Comparison of ENCODE assay signal across 9 cellular contexts in genomic region chr17:32755045-32755805, GRCh38.
DNase-seq lines count a peak whose midpoint lies in the region; ATAC-seq and TF ChIP-seq lines count a peak whose summit lies in the region.
"Had no signal": no experiment of that assay in that cellular context is flagged by ENCODE, and none has a peak within 500 bp of the region (broad histone marks: within the 10 kb centered on the region; RNA-seq: fewer than 3 reads in every experiment).

No MANE protein-coding gene starts in this region.

- H3K9me2 ChIP-seq in OCI-LY7 (ENCODE audit: insufficient read depth, low read length) = no peaks in the 10 kb centered on the region

- H3K4me3 ChIP-seq in OCI-LY7 (ENCODE audit: low read depth, low read length, poor library complexity, severe bottlenecking) = no peak overlapping the region
- H3K4me3 ChIP-seq: skin epidermis had no signal

- CTCF ChIA-PET in OCI-LY7 (lab: Charles Lee; ENCODE audit: unreplicated experiment) = no interaction called here

- no peaks in the 10 kb centered on the region for H4K20me1 ChIP-seq in OCI-LY7 (ENCODE audit: insufficient read depth, low read length)

- no TSS peak for BruUV-seq in OCI-LY7 (replicated peaks; lab: Mats Ljungman, UMichigan)

- H2AFZ ChIP-seq in OCI-LY7 (ENCODE audit: low read length) = no peak overlapping the region

- no peaks in the 10 kb centered on the region for H3K36me3 ChIP-seq in OCI-LY7 (ENCODE audit: insufficient read depth, low read length)

- POLR2A ChIA-PET in OCI-LY7 (lab: Charles Lee) = no interaction called here

- peak; percentile 75 for TF ChIP-seq CTCF in OCI-LY7 (conservative IDR thresholded peaks at IDR 0.05; ENCODE audit: low read length)

- in situ Hi-C loops in KBM-7 (cut with MboI; ENCODE audit: low pct_unique_long_range_greater_than_20kb, low sequenced_read_pairs) = loop anchor here (25.0 kb wide), 1 partner anchor 268 kb away; the partner anchor contains the start of gene CDK5R1

- H3K4me2 ChIP-seq in OCI-LY7 (ENCODE audit: low read length) = no peak overlapping the region

- H3K79me2 ChIP-seq in OCI-LY7 (ENCODE audit: insufficient read depth, low read depth, low read length) = no peaks in the 10 kb centered on the region

- intact Hi-C loops in OCI-LY7 (cut with micrococcal nuclease; ENCODE audit: unreplicated experiment) = loop anchor here (1.0 to 10.0 kb wide), 2 partner anchors 90 to 272 kb away; no protein-coding TSS in a partner anchor

- DNase-seq in DMS 273 treated with DMSO at 0.1 percent for 48 hours (lab: John Stamatoyannopoulos, UW) = peak; percentile 67
- DNase-seq in KBM-7 = peak; percentile 80
- peak; percentile 55 for DNase-seq in OCI-LY7 (ENCODE audit: low spot score)
- DNase-seq in dermis microvascular lymphatic vessel endothelial cell (ENCODE audit: low read depth in 2 of 2) = peak; percentile 78 to 79
- DNase-seq in medulla oblongata (ENCODE audit: extremely low spot score) = peak; percentile 91
- DNase-seq in UCSD-AML1 (lab: John Stamatoyannopoulos, UW; ENCODE audit: unreplicated experiment) = no peak

- ATAC-seq in HG03354 (IDR thresholded peaks at IDR 0.05; ENCODE audit: poor library complexity, severe bottlenecking, unreplicated experiment) = no peak
- no peak for ATAC-seq in GM19467 (IDR thresholded peaks at IDR 0.05; ENCODE audit: unreplicated experiment)

- H3K27ac ChIP-seq in OCI-LY7 (ENCODE audit: low read depth, low read length, poor library complexity, severe bottlenecking) = no peak overlapping the region
- H3K27ac ChIP-seq: skin epidermis had no signal

- no peaks in the 10 kb centered on the region for H3K4me1 ChIP-seq in OCI-LY7 (ENCODE audit: insufficient read depth, low read length, poor library complexity, severe bottlenecking)

- no peaks in the 10 kb centered on the region for H3K9me3 ChIP-seq in OCI-LY7 (ENCODE audit: low read length)
